ENCODE assay signal across 8 cellular contexts in genomic region chr1:91278754-91279153, GRCh38.
A peak's percentile ranks its signal among the peaks of the same experiment; 100 is the strongest.
DNase-seq lines count a peak whose midpoint lies in the region; ATAC-seq, FAIRE-seq and TF ChIP-seq lines count a peak whose summit lies in the region.

No MANE protein-coding gene starts in this region.

- TF ChIP-seq POLR2A in GM12891 (IDR thresholded peaks at IDR 0.05; ENCODE audit: low read depth, low read length) = no peak

- H3K36me3 ChIP-seq in heart right ventricle (no peaks in the 10 kb centered on the region), NT2/D1 (ENCODE audit: insufficient read depth, insufficient read length, low read length) (no peaks in the 10 kb centered on the region)

- no peak overlapping the region for H3K4me3 ChIP-seq in heart right ventricle
- no peak overlapping the region for H3K4me3 ChIP-seq in NT2/D1 (ENCODE audit: insufficient read length, low read depth)
- H3K4me3 ChIP-seq in fibroblast of mammary gland (ENCODE audit: control insufficient read depth, low read depth, low read length) = no peak overlapping the region

- FAIRE-seq in urothelium cell line (lab: Jason Lieb, UNC) = no peak
- FAIRE-seq in GM12891 (lab: Jason Lieb, UNC) = no peak

- H3K27me3 ChIP-seq in heart right ventricle (no peaks in the 10 kb centered on the region), NT2/D1 (ENCODE audit: insufficient read depth, insufficient read length) (no peaks in the 10 kb centered on the region)

- H3K4me3 Mint-ChIP-seq in stimulated activated memory B cell treated with anti-CD40 and anti-IgM and Interleukin-4, amounts not matched to agents 10 μg/mL and 1 μg/mL and 100 μg/mL, for 72 hours = no peak overlapping the region

- peaks cover 8% of the 10 kb centered on the region for H3K27me3 Mint-ChIP-seq in stimulated activated memory B cell treated with anti-CD40 and anti-IgM and Interleukin-4, amounts not matched to agents 10 μg/mL and 1 μg/mL and 100 μg/mL, for 72 hours

- WGBS in heart right ventricle, 2 donors = 56 to 71% methylated on average over 1 of the region's 1 CpG

- ATAC-seq in heart right ventricle = no peak
- ATAC-seq in Right ventricle myocardium superior (ENCODE audit: poor library complexity) = no peak
- ATAC-seq in stimulated activated memory B cell treated with anti-CD40 and anti-IgM and Interleukin-4, amounts not matched to agents 10 μg/mL and 1 μg/mL and 100 μg/mL, for 72 hours = no peak
- ATAC-seq in GM18909 (IDR thresholded peaks at IDR 0.05; ENCODE audit: poor library complexity, unreplicated experiment) = no peak

- H3K9me3 Mint-ChIP-seq in stimulated activated memory B cell treated with anti-CD40 and anti-IgM and Interleukin-4, amounts not matched to agents 10 μg/mL and 1 μg/mL and 100 μg/mL, for 72 hours = no peaks in the 10 kb centered on the region

- H3K9ac ChIP-seq in NT2/D1 (ENCODE audit: insufficient read length, low read depth) = no peak overlapping the region

- H3K36me3 Mint-ChIP-seq in stimulated activated memory B cell treated with anti-CD40 and anti-IgM and Interleukin-4, amounts not matched to agents 10 μg/mL and 1 μg/mL and 100 μg/mL, for 72 hours = no peaks in the 10 kb centered on the region

- H3K9me3 ChIP-seq in heart right ventricle (no peaks in the 10 kb centered on the region), NT2/D1 (ENCODE audit: insufficient read depth, low read length) (no peaks in the 10 kb centered on the region)

- TF ChIP-seq CTCF in heart right ventricle (IDR thresholded peaks at IDR 0.05) (peak in 6 of 9 donors; percentile 6 to 47 (median 34)), fibroblast of mammary gland (conservative IDR thresholded peaks at IDR 0.05; ENCODE audit: control insufficient read depth, insufficient read depth, low read depth, low read length) (peak; percentile 30)

- intact Hi-C loops in heart right ventricle (cut with DNase I) (loop anchor here in 1 of 10 donors (10.0 kb wide), 1 partner anchor 114 kb away; no protein-coding TSS in a partner anchor), Right ventricle myocardium superior (cut with DNase I) (no loop called here)

- H3K4me1 Mint-ChIP-seq in stimulated activated memory B cell treated with anti-CD40 and anti-IgM and Interleukin-4, amounts not matched to agents 10 μg/mL and 1 μg/mL and 100 μg/mL, for 72 hours = no peaks in the 10 kb centered on the region

- no peak overlapping the region for H3K27ac ChIP-seq in heart right ventricle

- DNase-seq in heart right ventricle (no peak), Right ventricle myocardium superior (no peak), NT2/D1 (ENCODE audit: low read depth, low spot score) (peak; percentile 5), fibroblast of mammary gland (ENCODE audit: low read depth) (peak; percentile 31), urothelium cell line (ENCODE audit: low spot score) (peak; percentile 11), GM12891 (ENCODE audit: insufficient read length, low spot score) (no peak)

- H3K4me1 ChIP-seq in heart right ventricle (peaks cover 0 to 9% (median 0%) of the 10 kb centered on the region in 9 donors), NT2/D1 (ENCODE audit: insufficient read depth, insufficient read length) (no peaks in the 10 kb centered on the region)

- no peak overlapping the region for H3K27ac Mint-ChIP-seq in stimulated activated memory B cell treated with anti-CD40 and anti-IgM and Interleukin-4, amounts not matched to agents 10 μg/mL and 1 μg/mL and 100 μg/mL, for 72 hours

TF ChIP-seq in GM12891, 5 proteins besides CTCF, POLR2A, EP300 and RAD21:
- no peak for TF ChIP-seq POU2F2 (IDR thresholded peaks at IDR 0.05; ENCODE audit: low read depth, low read length)
- no peak for TF ChIP-seq POLR2AphosphoS5 (IDR thresholded peaks at IDR 0.05; ENCODE audit: low read depth, low read length)
- TF ChIP-seq SPI1 (IDR thresholded peaks at IDR 0.05; ENCODE audit: low read depth, low read length) = no peak
- no peak for TF ChIP-seq PAX5 (IDR thresholded peaks at IDR 0.05; ENCODE audit: insufficient read depth, low read length, severe bottlenecking)

Comparison
In these comparisons a context has a peak if more than half of its experiments do, and no peak if none do; other contexts are left out.
1. DNase-seq: peak in NT2/D1 (single experiment), fibroblast of mammary gland (single experiment) and urothelium cell line (single experiment); none in heart right ventricle (0 of 2), Right ventricle myocardium superior (single experiment) and GM12891 (single experiment).